In genomic region chr18:9135081-9135911, GRCh38 we compare ENCODE assay signal across 8 cellular contexts. TPM values are rescaled to one million over a fixed set of nuclear protein-coding genes. Genes with fewer than 3 reads are reported as not detected.
A peak's percentile ranks its signal among the peaks of the same experiment; 100 is the strongest.
DNase-seq lines count a peak whose midpoint lies in the region; ATAC-seq and TF ChIP-seq lines count a peak whose summit lies in the region.

No MANE protein-coding gene starts in this region.

- peak overlapping the region; percentile 69 to 91 (median 79) for H3K4me3 ChIP-seq in BLaER1 treated with 17β-estradiol and CSF1 and Interleukin-3, amounts not matched to agents 10 nM and 100 nM
- H3K4me3 ChIP-seq in MG63 = peak overlapping the region; percentile 99

- no peak for TF ChIP-seq CTCF in chondrocyte (IDR thresholded peaks at IDR 0.05)

- H3K9me3 Mint-ChIP-seq in chondrocyte (ENCODE audit: low read depth) = no peaks in the 10 kb centered on the region
- no peaks in the 10 kb centered on the region for H3K9me3 Mint-ChIP-seq in natural killer cell treated with Interleukin-12 subunit alpha and Interleukin-12 subunit beta and Interleukin-15 and Interleukin-18, amount 100 ng/mL, for 72 hours

- no peaks in the 10 kb centered on the region for H3K9me3 ChIP-seq in BLaER1 treated with 17β-estradiol and CSF1 and Interleukin-3, amounts not matched to agents 10 nM and 100 nM (replicated peaks in 1 of 11)
- no peaks in the 10 kb centered on the region for H3K9me3 ChIP-seq in MG63

- H3K4me1 ChIP-seq in BLaER1 treated with 17β-estradiol and CSF1 and Interleukin-3, amounts not matched to agents 10 nM and 100 nM = peaks cover 35 to 42% (median 40%) of the 10 kb centered on the region in 10 experiments

- DNase-seq in MG63 = no peak
- no peak for DNase-seq in chondrocyte (ENCODE audit: low spot score)
- no peak for DNase-seq in natural killer cell treated with Interleukin-12 subunit alpha and Interleukin-12 subunit beta and Interleukin-15 and Interleukin-18, amount 100 ng/mL, for 72 hours (ENCODE audit: low spot score)
- no peak for DNase-seq in HPDE6-E6E7 (ENCODE audit: extremely low spot score)
- DNase-seq in nucleus accumbens (lab: John Stamatoyannopoulos, UW) = no peak

- peaks cover 36% of the 10 kb centered on the region for H3K4me1 Mint-ChIP-seq in chondrocyte (ENCODE audit: low read depth)
- H3K4me1 Mint-ChIP-seq in natural killer cell treated with Interleukin-12 subunit alpha and Interleukin-12 subunit beta and Interleukin-15 and Interleukin-18, amount 100 ng/mL, for 72 hours (ENCODE audit: low read depth in 2 of 2) = peaks cover 38 to 55% of the 10 kb centered on the region in 2 donors

- no peaks in the 10 kb centered on the region for H3K27me3 ChIP-seq in BLaER1 treated with 17β-estradiol and CSF1 and Interleukin-3, amounts not matched to agents 10 nM and 100 nM
- H3K27me3 ChIP-seq in MG63 = no peaks in the 10 kb centered on the region

- peaks cover 10 to 71% (median 41%) of the 10 kb centered on the region in 11 experiments; a peak in 19 of 22 replicates for H4K20me1 ChIP-seq in BLaER1 treated with 17β-estradiol and CSF1 and Interleukin-3, amounts not matched to agents 10 nM and 100 nM

- peak overlapping the region; percentile 64 to 96 (median 90); a peak in 19 of 22 replicates for H3K27ac ChIP-seq in BLaER1 treated with 17β-estradiol and CSF1 and Interleukin-3, amounts not matched to agents 10 nM and 100 nM

- H3K9ac ChIP-seq in BLaER1 treated with 17β-estradiol and CSF1 and Interleukin-3, amounts not matched to agents 10 nM and 100 nM = peak overlapping the region; percentile 83 to 95 (median 90)

- peak overlapping the region; percentile 97 for H3K4me3 Mint-ChIP-seq in chondrocyte (ENCODE audit: unreplicated experiment)
- H3K4me3 Mint-ChIP-seq in natural killer cell treated with Interleukin-12 subunit alpha and Interleukin-12 subunit beta and Interleukin-15 and Interleukin-18, amount 100 ng/mL, for 72 hours = peak overlapping the region; percentile 95

- H3K27me3 Mint-ChIP-seq in chondrocyte (ENCODE audit: low read depth) = no peaks in the 10 kb centered on the region
- H3K27me3 Mint-ChIP-seq in natural killer cell treated with Interleukin-12 subunit alpha and Interleukin-12 subunit beta and Interleukin-15 and Interleukin-18, amount 100 ng/mL, for 72 hours = no peaks in the 10 kb centered on the region

- peaks cover 46 to 52% (median 50%) of the 10 kb centered on the region in 11 experiments for H3K36me3 ChIP-seq in BLaER1 treated with 17β-estradiol and CSF1 and Interleukin-3, amounts not matched to agents 10 nM and 100 nM
- H3K36me3 ChIP-seq in MG63 = peaks cover 45% of the 10 kb centered on the region

- no peak for ATAC-seq in natural killer cell treated with Interleukin-12 subunit alpha and Interleukin-12 subunit beta and Interleukin-15 and Interleukin-18, amount 100 ng/mL, for 72 hours
- no peak for ATAC-seq in GM21737 (IDR thresholded peaks at IDR 0.05; ENCODE audit: unreplicated experiment)
- no peak for ATAC-seq in HG02763 (IDR thresholded peaks at IDR 0.05; ENCODE audit: unreplicated experiment)

- peak overlapping the region; percentile 74 for H3K27ac Mint-ChIP-seq in chondrocyte (ENCODE audit: unreplicated experiment)
- peak overlapping the region; percentile 93 to 95 for H3K27ac Mint-ChIP-seq in natural killer cell treated with Interleukin-12 subunit alpha and Interleukin-12 subunit beta and Interleukin-15 and Interleukin-18, amount 100 ng/mL, for 72 hours

- peak overlapping the region; percentile 87 to 97 (median 95) for H3K4me2 ChIP-seq in BLaER1 treated with 17β-estradiol and CSF1 and Interleukin-3, amounts not matched to agents 10 nM and 100 nM

- H3K36me3 Mint-ChIP-seq in chondrocyte (ENCODE audit: low read depth) = no peaks in the 10 kb centered on the region
- H3K36me3 Mint-ChIP-seq in natural killer cell treated with Interleukin-12 subunit alpha and Interleukin-12 subunit beta and Interleukin-15 and Interleukin-18, amount 100 ng/mL, for 72 hours = peaks cover 40% of the 10 kb centered on the region

RNA-seq across cellular contexts. Expression of gene ANKRD12, which starts 1.3 kb away (rescaled TPM):
- 7.8 and 9.6 TPM in 2 replicates for total RNA-seq in MG63 (2014; rRNA removed; shearing (Covaris generic); ENCODE audit: low replicate concordance)
- 33.2 to 39.1 TPM (median 34.0 TPM) in 3 replicates for total RNA-seq in chondrocyte
- total RNA-seq in natural killer cell treated with Interleukin-12 subunit alpha and Interleukin-12 subunit beta and Interleukin-15 and Interleukin-18, amount 100 ng/mL, for 72 hours = 100 to 1,000 TPM; 133 to 174 TPM

RNA-seq across cellular contexts. Expression of gene NDUFV2, which starts 32.8 kb away (rescaled TPM):
- total RNA-seq in MG63 (2014; rRNA removed; shearing (Covaris generic); ENCODE audit: low replicate concordance) = 265 and 311 TPM in 2 replicates
- total RNA-seq in chondrocyte = 76.1 to 90.5 TPM (median 80.5 TPM) in 3 replicates
- 100 to 1,000 TPM; 276 to 295 TPM for total RNA-seq in natural killer cell treated with Interleukin-12 subunit alpha and Interleukin-12 subunit beta and Interleukin-15 and Interleukin-18, amount 100 ng/mL, for 72 hours
